ENCODE assay signal across 27 cellular contexts in the genomic region with DNA sequence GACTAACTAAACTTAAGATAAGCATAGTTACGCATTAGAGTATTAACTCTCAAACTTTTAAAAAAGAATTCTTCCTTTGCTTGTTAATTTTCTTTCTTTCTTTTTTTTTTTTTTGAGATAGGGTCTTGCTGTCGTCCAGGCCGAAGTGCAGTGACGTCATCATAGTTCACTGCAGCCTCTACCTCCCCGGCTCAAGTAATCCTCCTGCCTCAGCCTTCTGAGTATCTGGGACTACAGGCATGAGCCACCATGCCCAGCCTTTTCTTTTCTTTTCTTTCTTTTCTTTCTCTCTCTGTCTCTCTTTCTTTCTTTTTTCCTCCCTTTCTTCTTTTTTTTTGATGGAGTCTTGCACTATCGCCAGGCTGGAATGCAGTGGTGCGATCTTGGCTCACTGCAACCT. TPM values are rescaled to one million over a fixed set of nuclear protein-coding genes. Genes with fewer than 3 reads are reported as not detected.
"Had no signal": no experiment of that assay in that cellular context is flagged by ENCODE, and none has a peak within 500 bp of the region (broad histone marks: within the 10 kb centered on the region; RNA-seq: fewer than 3 reads in every experiment).

No MANE protein-coding gene starts in this region.

- H2AFZ ChIP-seq: PC-9 had no signal

- H3K36me3 Mint-ChIP-seq: activated naive CD4-positive, alpha-beta T cell treated with anti-CD3 and anti-CD28 coated beads, Interleukin-2, amount 50 U/mL, for 24 hours; activated naive CD8-positive, alpha-beta T cell treated with anti-CD3 and anti-CD28 coated beads, Interleukin-2, amount 10 ng/mL, durations not matched to agents 7 days and 5 days; brain had no signal

- H3K4me3 Mint-ChIP-seq: activated B cell treated with CpG ODN at 0.5 μM for 24 hours; activated CD4-positive, alpha-beta memory T cell treated with anti-CD3 and anti-CD28 coated beads, Interleukin-2, amount 10 ng/mL, durations not matched to agents 7 days and 5 days; activated naive CD4-positive, alpha-beta T cell treated with anti-CD3 and anti-CD28 coated beads, Interleukin-2, amount 50 U/mL, for 24 hours; activated naive CD8-positive, alpha-beta T cell treated with anti-CD3 and anti-CD28 coated beads, Interleukin-2, amount 10 ng/mL, durations not matched to agents 7 days and 5 days; brain; T-helper 2 cell treated with Interferon-gamma antibody and Interleukin-4, amounts not matched to agents 5 μg/mL and 100 μg/mL, for 36 hours had no signal

- H3K27ac Mint-ChIP-seq: activated B cell treated with CpG ODN at 0.5 μM for 24 hours; activated naive CD4-positive, alpha-beta T cell treated with anti-CD3 and anti-CD28 coated beads, Interleukin-2, amount 50 U/mL, for 24 hours; activated naive CD8-positive, alpha-beta T cell treated with anti-CD3 and anti-CD28 coated beads, Interleukin-2, amount 10 ng/mL, durations not matched to agents 7 days and 5 days; activated T-helper 2 cell treated with anti-CD3 and anti-CD28 coated beads, Interferon-gamma antibody, Interleukin-2, Interleukin-4, amounts not matched to agents 10 μg/mL and 5 μg/mL and 100 μg/mL, durations not matched to agents 14 hours and 24 hours and 36 hours; brain; T-helper 2 cell treated with Interferon-gamma antibody and Interleukin-4, amounts not matched to agents 5 μg/mL and 100 μg/mL, for 36 hours had no signal

- H3K27ac ChIP-seq: PC-9 had no signal

- H3K27me3 Mint-ChIP-seq: activated naive CD4-positive, alpha-beta T cell treated with anti-CD3 and anti-CD28 coated beads, Interleukin-2, amount 50 U/mL, for 24 hours had no signal

- H3K4me3 ChIP-seq: PC-9 had no signal

- FAIRE-seq: astrocyte, bronchial epithelial cell had no signal

- H3K9me3 Mint-ChIP-seq: activated B cell treated with CpG ODN at 0.5 μM for 24 hours; activated CD4-positive, alpha-beta memory T cell treated with anti-CD3 and anti-CD28 coated beads, Interleukin-2, amount 10 ng/mL, durations not matched to agents 7 days and 5 days; activated naive CD4-positive, alpha-beta T cell treated with anti-CD3 and anti-CD28 coated beads, Interleukin-2, amount 50 U/mL, for 24 hours; activated naive CD8-positive, alpha-beta T cell treated with anti-CD3 and anti-CD28 coated beads, Interleukin-2, amount 10 ng/mL, durations not matched to agents 7 days and 5 days; activated T-helper 2 cell treated with anti-CD3 and anti-CD28 coated beads, Interferon-gamma antibody, Interleukin-2, Interleukin-4, amounts not matched to agents 10 μg/mL and 5 μg/mL and 100 μg/mL, durations not matched to agents 14 hours and 24 hours and 36 hours; brain; T-helper 2 cell treated with Interferon-gamma antibody and Interleukin-4, amounts not matched to agents 5 μg/mL and 100 μg/mL, for 36 hours had no signal

- DNase-seq: activated B cell treated with CpG ODN at 0.5 μM for 24 hours; activated CD4-positive, alpha-beta memory T cell treated with anti-CD3 and anti-CD28 coated beads, Interleukin-2, amount 10 ng/mL, durations not matched to agents 7 days and 5 days; activated CD4-positive, alpha-beta T cell treated with anti-CD3 and anti-CD28 coated beads for 4 hours; activated CD4-positive, CD25-positive, alpha-beta regulatory T cell treated with anti-CD3 and anti-CD28 coated beads, Interleukin-2, amount 50 U/mL, for 72 hours; activated gamma-delta T cell; activated naive CD4-positive, alpha-beta T cell treated with Interleukin-2 at 50 U/mL for 16 hours; activated naive CD8-positive, alpha-beta T cell treated with anti-CD3 and anti-CD28 coated beads, Interleukin-2, amount 10 ng/mL, durations not matched to agents 7 days and 5 days; activated T-cell treated with anti-CD3 and anti-CD28 coated beads, Interleukin-2, amount 50 U/mL, for 1 hour; amygdala; caudate nucleus; cerebellar nuclear complex; KG1; MM.1S; MV-4-11; NCI-H1092; NCI-H1694 treated with DMSO at 0.1 percent for 48 hours; NCI-H510A; PC-9; Right ventricle myocardium superior; SW 1271 had no signal

- H3K4me2 ChIP-seq: PC-9 had no signal

RNA-seq across cellular contexts. Expression of gene LGALS8, which starts 11.8 kb away (rescaled TPM):
- total RNA-seq: OCI-LY7 had no signal
